13 cellular contexts compared by ENCODE assay signal in genomic region chr21:34548782-34549376, GRCh38.
"Had no signal": no experiment of that assay in that cellular context is flagged by ENCODE, and none has a peak within 500 bp of the region (broad histone marks: within the 10 kb centered on the region; RNA-seq: fewer than 3 reads in every experiment).

No MANE protein-coding gene starts in this region.

- H3K36me3 ChIP-seq: ascending aorta, cardiac muscle cell, heart left ventricle had no signal

- H3K27ac Mint-ChIP-seq: activated T-cell treated with anti-CD3 and anti-CD28 coated beads, Interleukin-2, amount 50 U/mL, for 72 hours had no signal

- H3K36me3 Mint-ChIP-seq: natural killer cell treated with Interleukin-12 subunit alpha and Interleukin-12 subunit beta and Interleukin-15 and Interleukin-18, amount 100 ng/mL, for 72 hours had no signal

- H3K27ac ChIP-seq: ascending aorta, cardiac muscle cell, heart left ventricle, psoas muscle had no signal

- H3K9me3 Mint-ChIP-seq: activated T-cell treated with anti-CD3 and anti-CD28 coated beads, Interleukin-2, amount 50 U/mL, for 72 hours; natural killer cell treated with Interleukin-12 subunit alpha and Interleukin-12 subunit beta and Interleukin-15 and Interleukin-18, amount 100 ng/mL, for 72 hours had no signal

- DNase-seq: activated CD4-positive, alpha-beta T cell treated with anti-CD3 and anti-CD28 coated beads for 1 hour; activated CD4-positive, alpha-beta T cell treated with anti-CD3 and anti-CD28 coated beads, Interleukin-2, amount 50 U/mL, for 48 hours; heart left ventricle; psoas muscle; stimulated activated CD4-positive, alpha-beta T cell treated with anti-CD3 and anti-CD28 coated beads, Interleukin-15, amount 100 ng/mL, for 24 hours; stimulated activated CD4-positive, alpha-beta T cell treated with anti-CD3 and anti-CD28 coated beads, Interleukin-4, amount 100 ng/mL, for 24 hours; T-helper 9 cell had no signal

- H3K4me3 Mint-ChIP-seq: activated T-cell treated with anti-CD3 and anti-CD28 coated beads, Interleukin-2, amount 50 U/mL, for 72 hours; natural killer cell treated with Interleukin-12 subunit alpha and Interleukin-12 subunit beta and Interleukin-15 and Interleukin-18, amount 100 ng/mL, for 72 hours had no signal

- FAIRE-seq: frontal cortex, urothelium cell line had no signal

- H3K27me3 Mint-ChIP-seq: natural killer cell treated with Interleukin-12 subunit alpha and Interleukin-12 subunit beta and Interleukin-15 and Interleukin-18, amount 100 ng/mL, for 72 hours had no signal

- ATAC-seq: heart left ventricle; natural killer cell treated with Interleukin-12 subunit alpha and Interleukin-12 subunit beta and Interleukin-15 and Interleukin-18, amount 100 ng/mL, for 72 hours had no signal

- H3K4me3 ChIP-seq: ascending aorta, cardiac muscle cell, heart left ventricle, psoas muscle had no signal

- H3K27me3 ChIP-seq: ascending aorta, cardiac muscle cell, heart left ventricle had no signal

- H3K9me3 ChIP-seq: ascending aorta, psoas muscle had no signal
